ENCODE assay signal across 11 cellular contexts in the genomic region with DNA sequence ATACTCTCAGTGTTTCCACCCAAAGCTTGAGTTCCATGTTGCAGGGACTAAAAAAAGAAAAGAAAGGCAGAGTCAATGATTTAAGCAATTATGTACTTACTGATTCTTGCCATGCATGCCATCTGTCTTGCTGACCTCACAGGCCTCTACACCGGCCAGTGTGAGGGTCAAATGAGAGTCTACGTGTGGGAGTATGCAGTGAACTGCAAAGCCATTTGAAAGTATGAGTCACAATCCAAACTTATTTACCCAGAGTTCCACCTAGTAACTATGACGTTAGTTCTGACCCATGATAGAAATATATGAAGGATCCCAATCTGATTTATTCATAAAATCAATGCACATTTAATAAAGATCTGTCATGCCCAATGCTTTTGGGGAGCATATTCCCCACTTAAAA. TPM values are rescaled to one million over a fixed set of nuclear protein-coding genes. Genes with fewer than 3 reads are reported as not detected.
DNase-seq lines count a peak whose midpoint lies in the region; ATAC-seq and TF ChIP-seq lines count a peak whose summit lies in the region.
"Had no signal": no experiment of that assay in that cellular context is flagged by ENCODE, and none has a peak within 500 bp of the region (broad histone marks: within the 10 kb centered on the region; RNA-seq: fewer than 3 reads in every experiment).

No MANE protein-coding gene starts in this region.

- H3K36me3 ChIP-seq in left lung, result no peaks in the 10 kb centered on the region

- H3K4me1 ChIP-seq in left lung, result no peaks in the 10 kb centered on the region

- no peaks in the 10 kb centered on the region for H3K9me3 ChIP-seq in left lung

- peak; percentile 36 for DNase-seq in DMS 273 (lab: John Stamatoyannopoulos, UW; ENCODE audit: unreplicated experiment)
- DNase-seq in HS-27A (ENCODE audit: low read depth), result peak; percentile 47
- peak; percentile 75 for DNase-seq in fibroblast of mammary gland (ENCODE audit: low read depth)
- no peak for DNase-seq in left lung
- DNase-seq in SW 1271 (lab: John Stamatoyannopoulos, UW), result no peak
- no peak for DNase-seq in superior temporal gyrus (ENCODE audit: extremely low spot score)
- no peak for DNase-seq in middle frontal gyrus (ENCODE audit: extremely low spot score, low spot score)
- DNase-seq: activated CD4-positive, CD25-positive, alpha-beta regulatory T cell treated with anti-CD3 and anti-CD28 coated beads, Interleukin-2, amount 50 U/mL, for 72 hours; activated naive CD8-positive, alpha-beta T cell treated with anti-CD3 and anti-CD28 coated beads for 36 hours had no signal

- no peak overlapping the region for H3K4me3 ChIP-seq in fibroblast of mammary gland (ENCODE audit: control insufficient read depth, low read depth, low read length)
- no peak overlapping the region for H3K4me3 ChIP-seq in left lung

- intact Hi-C loops in left lung (cut with DNase I), result no loop called here

- ATAC-seq in GM21390 (IDR thresholded peaks at IDR 0.05; ENCODE audit: unreplicated experiment), result peak; percentile 45
- ATAC-seq in left lung, result no peak

- TF ChIP-seq CTCF in fibroblast of mammary gland (conservative IDR thresholded peaks at IDR 0.05; ENCODE audit: control insufficient read depth, insufficient read depth, low read depth, low read length), result no peak
- no peak for TF ChIP-seq CTCF in left lung (IDR thresholded peaks at IDR 0.05)

- H3K27ac ChIP-seq in left lung, result no peak overlapping the region
- H3K27ac ChIP-seq: KMS-11 had no signal

- H3K27me3 ChIP-seq in left lung, result no peaks in the 10 kb centered on the region

RNA-seq across cellular contexts. Expression of gene PDE1C, which starts 26.5 kb away (rescaled TPM):
- 10 to 100 TPM in 1 of 2 donors, 1 to 10 TPM in 1; 5.5 to 13.8 TPM for total RNA-seq in left lung
- total RNA-seq: activated naive CD8-positive, alpha-beta T cell treated with anti-CD3 and anti-CD28 coated beads for 36 hours had no signal

Comparison
In these comparisons a context has a peak if more than half of its experiments do, and no peak if none do; other contexts are left out.
1. DNase-seq: peak in DMS 273 (single experiment), HS-27A (single experiment) and fibroblast of mammary gland (single experiment); none in left lung (0 of 2), SW 1271 (0 of 2), superior temporal gyrus (single experiment) and middle frontal gyrus (single experiment).